Comparison of ENCODE assay signal across 12 cellular contexts in the genomic region with DNA sequence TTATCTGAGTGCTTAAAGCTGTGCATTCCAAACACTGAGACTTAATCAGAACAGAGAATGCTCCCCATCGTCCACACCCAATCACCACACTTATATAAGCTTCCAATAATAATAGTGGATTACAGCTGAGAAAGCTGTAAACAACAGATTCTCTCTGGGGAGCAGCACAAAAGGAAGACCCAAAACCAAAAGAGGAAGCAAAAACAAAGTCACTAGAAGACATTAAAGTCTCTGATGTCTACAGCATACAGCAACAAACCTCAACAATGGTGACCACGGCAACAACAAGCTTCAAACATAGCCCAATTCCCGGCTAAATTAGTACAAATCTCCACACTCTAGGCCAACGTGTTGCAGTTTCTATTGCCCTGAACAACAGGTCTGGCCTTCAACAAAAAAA. TPM values are rescaled to one million over a fixed set of nuclear protein-coding genes. Genes with fewer than 3 reads are reported as not detected.
DNase-seq lines count a peak whose midpoint lies in the region; ATAC-seq and TF ChIP-seq lines count a peak whose summit lies in the region.
"Had no signal": no experiment of that assay in that cellular context is flagged by ENCODE, and none has a peak within 500 bp of the region (broad histone marks: within the 10 kb centered on the region; RNA-seq: fewer than 3 reads in every experiment).

No MANE protein-coding gene starts in this region.

- in situ Hi-C loops in GM13977 (cut with MboI; ENCODE audit: low pct_unique_long_range_greater_than_20kb, low sequenced_read_pairs, unreplicated experiment), result no loop called here

- no peaks in the 10 kb centered on the region for H3K9me3 Mint-ChIP-seq in endodermal cell
- H3K9me3 Mint-ChIP-seq: central memory CD8-positive, alpha-beta T cell; T-cell had no signal

- no peak overlapping the region for H3K9ac ChIP-seq in endodermal cell (ENCODE audit: extremely low read depth, low read length, poor library complexity, severe bottlenecking)

- H3K36me3 ChIP-seq in endodermal cell (ENCODE audit: control insufficient read depth, insufficient read depth, low read length), result no peaks in the 10 kb centered on the region
- peaks cover 0 to 19% (median 0%) of the 10 kb centered on the region in 9 donors for H3K36me3 ChIP-seq in heart right ventricle

- WGBS in endodermal cell (ENCODE audit: insufficient coverage in 1 of 2, insufficient read length in 1 of 2), 2 experiments, result 89% methylated on average over 4 of the region's 4 CpGs; no CpG with 5 or more reads in 1 of the 2 experiments
- 50 to 61% methylated on average over 4 of the region's 4 CpGs for whole genome bisulfite sequencing in heart right ventricle, 2 donors

- peak; percentile 62 for ATAC-seq in GM21619 (IDR thresholded peaks at IDR 0.05; ENCODE audit: unreplicated experiment)
- ATAC-seq in HG03565 (IDR thresholded peaks at IDR 0.05; ENCODE audit: unreplicated experiment), result peak; percentile 76
- no peak for ATAC-seq in heart right ventricle
- no peak for ATAC-seq in Right ventricle myocardium superior (ENCODE audit: poor library complexity)

- intact Hi-C loops in heart right ventricle (cut with DNase I) (no loop called here), Right ventricle myocardium superior (cut with DNase I) (no loop called here)

- peaks cover 4% of the 10 kb centered on the region for H3K4me1 ChIP-seq in endodermal cell (ENCODE audit: control insufficient read depth, insufficient read depth, low read length)
- no peaks in the 10 kb centered on the region for H3K4me1 ChIP-seq in heart right ventricle

- no peaks in the 10 kb centered on the region for H3K27me3 ChIP-seq in endodermal cell (ENCODE audit: control insufficient read depth, insufficient read depth, low read length, poor library complexity, severe bottlenecking)
- H3K27me3 ChIP-seq in heart right ventricle, result no peaks in the 10 kb centered on the region

- peak overlapping the region; percentile 40 for H3K27ac ChIP-seq in endodermal cell (ENCODE audit: low read depth, low read length)
- no peak overlapping the region for H3K27ac ChIP-seq in heart right ventricle

- DNase-seq in GM13977 (ENCODE audit: low spot score), result peak; percentile 10
- DNase-seq in endodermal cell, result no peak
- DNase-seq in heart right ventricle, result no peak
- DNase-seq in GDM1 (lab: John Stamatoyannopoulos, UW), result no peak
- DNase-seq in Right ventricle myocardium superior, result no peak
- no peak for DNase-seq in putamen (ENCODE audit: low spot score)
- DNase-seq: activated T-cell treated with anti-CD3 and anti-CD28 coated beads, Interleukin-2, amount 50 U/mL, for 1 hour; COR-L47 had no signal

- peaks cover 5% of the 10 kb centered on the region for H3K36me3 Mint-ChIP-seq in endodermal cell (ENCODE audit: low read depth)

- no peak overlapping the region for H3K27ac Mint-ChIP-seq in endodermal cell

- peaks cover 5% of the 10 kb centered on the region for H3K4me1 Mint-ChIP-seq in endodermal cell
- H3K4me1 Mint-ChIP-seq: central memory CD8-positive, alpha-beta T cell had no signal

- TF ChIP-seq CTCF in GM13977 (IDR thresholded peaks at IDR 0.05; ENCODE audit: extremely low read depth, insufficient read depth, missing control alignments) (no peak), endodermal cell (conservative IDR thresholded peaks at IDR 0.05) (no peak), heart right ventricle (IDR thresholded peaks at IDR 0.05) (no peak)

- peaks cover 5% of the 10 kb centered on the region for H3K9me3 ChIP-seq in endodermal cell (ENCODE audit: control insufficient read depth, low read length)
- H3K9me3 ChIP-seq in heart right ventricle, result peaks cover 0 to 12% (median 0%) of the 10 kb centered on the region in 11 donors

- H3K4me3 Mint-ChIP-seq in endodermal cell, result no peak overlapping the region
- H3K4me3 Mint-ChIP-seq: central memory CD8-positive, alpha-beta T cell; T-cell had no signal

- H3K4me3 ChIP-seq in endodermal cell (ENCODE audit: low read length), result no peak overlapping the region
- H3K4me3 ChIP-seq in heart right ventricle, result no peak overlapping the region

- H3K27me3 Mint-ChIP-seq in endodermal cell (ENCODE audit: insufficient read depth), result no peaks in the 10 kb centered on the region
- H3K27me3 Mint-ChIP-seq: central memory CD8-positive, alpha-beta T cell; T-cell had no signal

RNA-seq across cellular contexts. Expression of a gene that starts 37.7 kb away (rescaled TPM):
- total RNA-seq in endodermal cell, result 10 to 100 TPM; 14.6 to 15.9 TPM
- 1.9 TPM for polyA plus RNA-seq in endodermal cell (2013, experiment 1 of 2)
- polyA plus RNA-seq in endodermal cell (2013, experiment 2 of 2), result 1.9 TPM
- total RNA-seq in heart right ventricle, result 1 to 10 TPM; 1.1 to 3.7 (median 2.4) TPM
- polyA plus RNA-seq in heart right ventricle, result 1 to 10 TPM; 1.5 to 1.7 TPM
- total RNA-seq in Right ventricle myocardium superior, result 3.0 TPM

Comparison
In these comparisons a context has a peak if more than half of its experiments do, and no peak if none do; other contexts are left out.
1. ATAC-seq: peak in GM21619 (single experiment) and HG03565 (single experiment); none in heart right ventricle (0 of 8) and Right ventricle myocardium superior (single experiment).